11 cellular contexts compared by ENCODE assay signal in the genomic region with DNA sequence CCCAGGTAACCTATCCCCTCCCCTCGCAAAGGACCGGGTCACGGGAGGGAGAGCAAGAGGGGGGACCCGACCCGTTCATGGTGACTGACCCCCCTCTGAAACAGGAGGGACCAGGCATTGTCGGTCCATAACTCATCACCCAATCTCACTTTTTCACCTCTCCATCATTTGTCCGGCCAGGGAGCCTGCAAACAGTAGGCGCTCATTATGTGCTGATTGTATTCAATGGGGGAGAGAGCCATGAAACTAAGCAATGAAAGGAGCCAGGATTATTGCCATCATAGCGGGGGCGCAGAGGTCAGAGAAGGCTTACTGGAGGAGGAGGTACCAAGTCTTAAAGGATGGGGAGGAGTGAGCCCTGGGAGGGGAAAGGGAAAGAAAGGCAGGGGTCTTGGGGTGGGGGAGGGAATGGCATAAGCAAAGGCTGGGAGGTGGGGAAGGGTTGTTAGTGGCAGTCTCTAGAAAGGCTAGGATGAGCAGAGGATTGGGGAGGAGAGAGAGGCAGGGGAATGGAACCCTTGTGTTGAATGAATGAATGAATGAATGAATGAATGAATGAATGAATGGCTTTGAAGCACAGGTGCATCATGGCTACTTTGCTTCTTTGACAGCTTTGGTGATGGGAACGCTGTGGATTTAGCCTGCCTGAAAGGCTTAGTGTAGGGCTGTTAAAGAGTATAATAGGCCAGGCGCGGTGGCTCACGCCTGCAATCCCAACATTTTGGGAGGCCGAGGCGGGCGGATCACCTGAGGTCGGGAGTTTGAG. TPM values are rescaled to one million over a fixed set of nuclear protein-coding genes. Genes with fewer than 3 reads are reported as not detected.
DNase-seq lines count a peak whose midpoint lies in the region; ATAC-seq, FAIRE-seq and TF ChIP-seq lines count a peak whose summit lies in the region.
"Had no signal": no experiment of that assay in that cellular context is flagged by ENCODE, and none has a peak within 500 bp of the region (broad histone marks: within the 10 kb centered on the region; RNA-seq: fewer than 3 reads in every experiment).

No MANE protein-coding gene starts in this region.

- H4K91ac ChIP-seq in H1 (replicated peaks; ENCODE audit: insufficient read length, low read length), result peak overlapping the region; percentile 40

- H3K14ac ChIP-seq in H1 (ENCODE audit: insufficient read length), result no peak overlapping the region

- H3K79me2 ChIP-seq in DND-41 (ENCODE audit: insufficient read depth, low read length), result no peaks in the 10 kb centered on the region; the same call in 1 of the 2 replicates
- no peaks in the 10 kb centered on the region for H3K79me2 ChIP-seq in H1 (ENCODE audit: control insufficient read depth in 1 of 2, insufficient read depth in 2 of 2, low read length in 2 of 2)

- peaks cover 1% of the 10 kb centered on the region for H3K36me3 Mint-ChIP-seq in progenitor cell of endocrine pancreas (ENCODE audit: insufficient read depth)

- POLR2A ChIA-PET in H1 (lab: Charles Lee; ENCODE audit: partially characterized antibody), result interaction anchor here (1.7 to 15.1 kb wide), 2 partner anchors 9 to 25 kb away, joined by 3 to 240 read pairs; a partner anchor contains a TSS

- TF ChIP-seq POLR2A in H1 (IDR thresholded peaks at IDR 0.05; ENCODE audit: control extremely low read depth in 1 of 2, low read depth in 2 of 2, low read length in 2 of 2), result no peak

- no peak overlapping the region for H2BK12ac ChIP-seq in H1 (ENCODE audit: low read depth, low read length)

- H2BK20ac ChIP-seq in H1 (ENCODE audit: low read length), result 0 out of 2 replicates have a peak overlapping the region, but pooled peaks have one; percentile 32

- no peak overlapping the region for H3K27ac Mint-ChIP-seq in progenitor cell of endocrine pancreas

- H3K56ac ChIP-seq in H1 (replicated peaks; ENCODE audit: insufficient read length, low read depth, low read length), result no peak overlapping the region

- CTCF ChIA-PET in H1 (lab: Charles Lee; ENCODE audit: partially characterized antibody), result interaction anchor here (1.5 kb wide), 1 partner anchor 156 kb away, joined by 3 read pairs; no protein-coding TSS in a partner anchor

- H4K5ac ChIP-seq in H1 (ENCODE audit: insufficient read length, low read depth, low read length), result no peak overlapping the region

- peaks cover 33% of the 10 kb centered on the region for H3K27me3 Mint-ChIP-seq in progenitor cell of endocrine pancreas

- H3K9ac ChIP-seq in DND-41 (ENCODE audit: low read depth, low read length) (no peak overlapping the region; the same call in 1 of the 2 replicates), NT2/D1 (ENCODE audit: insufficient read length, low read depth) (peak overlapping the region; percentile 56), H1 (replicated peaks in 1 of 4; ENCODE audit: extremely low read depth in 1 of 4, low read depth in 3 of 4, low read length in 3 of 4) (peak overlapping the region in 1 of 4 experiments; percentile 32; a peak in 1 of 7 replicates)

- no peak for TF ChIP-seq EP300 in H1 (IDR thresholded peaks at IDR 0.05; ENCODE audit: borderline replicate concordance in 1 of 2, low read depth in 2 of 2, low read length in 2 of 2)

- H2BK15ac ChIP-seq in H1 (ENCODE audit: low read length), result no peak overlapping the region

- no peak overlapping the region for H2BK120ac ChIP-seq in H1 (replicated peaks; ENCODE audit: low read depth, low read length)

- H3K4me2 ChIP-seq in DND-41 (ENCODE audit: insufficient read depth, low read length) (peak overlapping the region; percentile 95), H1 (ENCODE audit: insufficient read depth in 1 of 2, low read depth in 2 of 2, low read length in 2 of 2) (peak overlapping the region; percentile 71)

- H3K18ac ChIP-seq in H1 (ENCODE audit: extremely low read depth, low read length), result no peak overlapping the region

- no peaks in the 10 kb centered on the region for H4K20me1 ChIP-seq in DND-41 (ENCODE audit: insufficient read depth, low read length)
- H4K20me1 ChIP-seq in H1 (replicated peaks in 1 of 2; ENCODE audit: control insufficient read depth in 1 of 2, insufficient read depth in 2 of 2, low read length in 2 of 2), result peaks cover 0 to 4% of the 10 kb centered on the region in 2 experiments

- H3K4me1 Mint-ChIP-seq in progenitor cell of endocrine pancreas (ENCODE audit: low read depth), result peaks cover 1% of the 10 kb centered on the region

- H3K4me3 Mint-ChIP-seq in progenitor cell of endocrine pancreas (ENCODE audit: low read depth), result peak overlapping the region; percentile 19

- FAIRE-seq in H1 (lab: Jason Lieb, UNC), result no peak
- FAIRE-seq: colon had no signal

- H3K27me3 ChIP-seq in DND-41 (ENCODE audit: insufficient read depth, low read length, poor library complexity), result no peaks in the 10 kb centered on the region
- H3K27me3 ChIP-seq in NT2/D1 (ENCODE audit: insufficient read depth, insufficient read length), result peaks cover 11% of the 10 kb centered on the region
- H3K27me3 ChIP-seq in H1 (replicated peaks in 1 of 4; ENCODE audit: control insufficient read depth in 3 of 4, extremely low read depth in 1 of 4, insufficient read depth in 3 of 4, low read length in 3 of 4), result peaks cover 0 to 2% (median 0%) of the 10 kb centered on the region in 4 experiments; a peak in 1 of 7 replicates

- H3K4me3 ChIP-seq in DND-41 (ENCODE audit: low read depth in 1 of 2, low read length in 2 of 2) (peak overlapping the region in 1 of 2 experiments; percentile 86; a peak in 2 of 4 replicates), NT2/D1 (ENCODE audit: insufficient read length, low read depth) (peak overlapping the region; percentile 83), H1 (ENCODE audit: extremely low read depth in 1 of 4, insufficient read depth in 2 of 4, low read depth in 3 of 4, low read length in 4 of 4) (peak overlapping the region; percentile 81 to 92 (median 87); a peak in 6 of 8 replicates)

- 80% methylated on average over 18 of the region's 18 CpGs; no CpG with 5 or more reads in 1 of the 2 experiments for WGBS in H1 (ENCODE audit: extremely low coverage in 1 of 2, insufficient coverage in 1 of 2, insufficient read length in 1 of 2, insufficient replicate concordance in 2 of 2, low coverage in 1 of 2, low lambda C conversion rate in 2 of 2, missing lambda C conversion rate in 1 of 2), 2 experiments

- H3K27ac ChIP-seq in DND-41 (ENCODE audit: low read length) (no peak overlapping the region), H1 (ENCODE audit: low read depth, low read length) (no peak overlapping the region)
- H3K27ac ChIP-seq: SK-N-MC had no signal

- no peaks in the 10 kb centered on the region for H3K9me3 ChIP-seq in DND-41 (ENCODE audit: insufficient read depth, low read length, severe bottlenecking)
- no peaks in the 10 kb centered on the region for H3K9me3 ChIP-seq in NT2/D1 (ENCODE audit: insufficient read depth, low read length)
- no peaks in the 10 kb centered on the region for H3K9me3 ChIP-seq in H1 (ENCODE audit: insufficient read depth in 2 of 2, low read depth in 1 of 2, low read length in 1 of 2)

- H3K23me2 ChIP-seq in H1 (ENCODE audit: low read depth, low read length), result peaks cover 13% of the 10 kb centered on the region; the same call in 1 of the 2 replicates

- no peak overlapping the region for H2AFZ ChIP-seq in DND-41 (ENCODE audit: low read depth, low read length)
- H2AFZ ChIP-seq in H1 (ENCODE audit: low read length), result no peak overlapping the region

- peaks cover 16% of the 10 kb centered on the region for H3K4me1 ChIP-seq in DND-41 (ENCODE audit: insufficient read depth, low read length)
- peaks cover 2% of the 10 kb centered on the region for H3K4me1 ChIP-seq in NT2/D1 (ENCODE audit: insufficient read depth, insufficient read length)
- H3K4me1 ChIP-seq in H1 (replicated peaks in 1 of 4; ENCODE audit: control insufficient read depth in 3 of 4, insufficient read depth in 4 of 4, low read length in 3 of 4), result peaks cover 0 to 4% (median 3%) of the 10 kb centered on the region in 4 experiments; a peak in 4 of 7 replicates

- H3K79me1 ChIP-seq in H1 (ENCODE audit: low read depth, low read length), result no peaks in the 10 kb centered on the region

- no peak for ATAC-seq in DND-41 (ENCODE audit: insufficient read depth, low read depth)
- no peak for ATAC-seq in GM21515 (IDR thresholded peaks at IDR 0.05; ENCODE audit: unreplicated experiment)
- ATAC-seq in GM21381 (IDR thresholded peaks at IDR 0.05; ENCODE audit: unreplicated experiment), result no peak

- H3K23ac ChIP-seq in H1 (ENCODE audit: insufficient read length), result no peak overlapping the region

- H2BK5ac ChIP-seq in H1 (ENCODE audit: low read depth, low read length), result no peak overlapping the region

- H3K36me3 ChIP-seq in DND-41 (ENCODE audit: insufficient read depth, low read length) (peaks cover 7% of the 10 kb centered on the region), NT2/D1 (ENCODE audit: insufficient read depth, insufficient read length, low read length) (peaks cover 2% of the 10 kb centered on the region), H1 (ENCODE audit: control insufficient read depth in 2 of 4, insufficient read depth in 4 of 4, low read length in 3 of 4) (peaks cover 0 to 3% (median 1%) of the 10 kb centered on the region in 4 experiments; a peak in 2 of 8 replicates)

- DNase-seq in DND-41 (no peak), NT2/D1 (ENCODE audit: low read depth, low spot score) (no peak), H1 (ENCODE audit: low read depth in 1 of 2, low spot score in 2 of 2) (no peak), progenitor cell of endocrine pancreas (ENCODE audit: low spot score, unreplicated experiment) (no peak), NCI-H2196 treated with DMSO at 0.1 percent for 48 hours (lab: John Stamatoyannopoulos, UW; ENCODE audit: unreplicated experiment) (no peak), NCI-H1092 treated with DMSO at 0.1 percent for 48 hours (lab: John Stamatoyannopoulos, UW) (no peak)

- TF ChIP-seq RAD21 in H1 (IDR thresholded peaks at IDR 0.05 in 1 of 2, conservative IDR thresholded peaks at IDR 0.05 in 1 of 2; ENCODE audit: low read depth in 2 of 2, low read length in 2 of 2), result no peak

- no peaks in the 10 kb centered on the region for H3K9me3 Mint-ChIP-seq in progenitor cell of endocrine pancreas (ENCODE audit: low read depth)

- TF ChIP-seq CTCF in DND-41 (IDR thresholded peaks at IDR 0.05; ENCODE audit: borderline replicate concordance, extremely low read depth, low read length, poor library complexity, severe bottlenecking), result no peak
- no peak for TF ChIP-seq CTCF in H1 (IDR thresholded peaks at IDR 0.05; ENCODE audit: control extremely low read depth in 1 of 3, insufficient read depth in 1 of 3, low read depth in 1 of 3, low read length in 3 of 3)
- TF ChIP-seq CTCF in progenitor cell of endocrine pancreas (IDR thresholded peaks at IDR 0.05; ENCODE audit: unreplicated experiment), result no peak

- H4K8ac ChIP-seq in H1 (ENCODE audit: extremely low read depth, insufficient read depth, low read length), result 0 out of 2 replicates have a peak overlapping the region, but pooled peaks have one; percentile 57

- no peak overlapping the region for H3K4ac ChIP-seq in H1 (replicated peaks; ENCODE audit: insufficient read length, low read depth, low read length)

- H2AK5ac ChIP-seq in H1 (ENCODE audit: low read depth, low read length), result no peak overlapping the region

RNA-seq across cellular contexts. Expression of a gene that starts 1.4 kb away (rescaled TPM):
- total RNA-seq in H1 (2021; fragmentation: NEBNext Ultra II Directional; extraction: Animal tissue kit (Norgen Biotek cat#: 25700)), result 24.5 and 25.3 TPM in 2 replicates
- polyA plus RNA-seq in H1 (2011; rRNA removed), result 37.1 and 47.0 TPM in 2 replicates
- 44.9 TPM for polyA plus RNA-seq in H1 (2011; cell fraction: cytosol; rRNA removed)
- 111 TPM for polyA plus RNA-seq in H1 (2011; cell fraction: nucleus; rRNA removed)
- polyA plus RNA-seq in H1 (2012, experiment 1 of 2), result 23.9 to 30.6 TPM (median 28.3 TPM) in 4 replicates
- 22.6 TPM for polyA plus RNA-seq in H1 (2012, experiment 2 of 2)
- polyA plus RNA-seq in H1 (2013, experiment 1 of 2), result 25.2 TPM
- polyA plus RNA-seq in H1 (2013, experiment 2 of 2), result 24.6 TPM
- 14.0 and 20.2 TPM in 2 replicates for polyA minus RNA-seq in H1 (2011; rRNA and poly(A)+ RNA removed)
- 17.1 TPM for polyA minus RNA-seq in H1 (2011; cell fraction: cytosol; rRNA and poly(A)+ RNA removed)
- 22.7 TPM for polyA minus RNA-seq in H1 (2011; cell fraction: nucleus; rRNA and poly(A)+ RNA removed)
- 2.2 and 3.0 TPM in 2 replicates for total RNA-seq in progenitor cell of endocrine pancreas

RNA-seq across cellular contexts. Expression of a gene that starts 15.0 kb away (rescaled TPM):
- not detected in 2 replicates for total RNA-seq in H1 (2021; fragmentation: NEBNext Ultra II Directional; extraction: Animal tissue kit (Norgen Biotek cat#: 25700))
- polyA plus RNA-seq in H1 (2011; rRNA removed), result 0.20 and 0.38 TPM in 2 replicates
- polyA plus RNA-seq in H1 (2011; cell fraction: cytosol; rRNA removed), result 0.14 TPM
- polyA plus RNA-seq in H1 (2011; cell fraction: nucleus; rRNA removed), result 0.27 TPM
- polyA plus RNA-seq in H1 (2012, experiment 1 of 2), result 0.13 TPM in 1 of 4 replicates, not detected in the others
- polyA plus RNA-seq in H1 (2012, experiment 2 of 2), result not detected
- 0.18 TPM for polyA plus RNA-seq in H1 (2013, experiment 1 of 2)
- polyA plus RNA-seq in H1 (2013, experiment 2 of 2), result 0.11 TPM
- 0.32 TPM in 1 of 2 replicates, not detected in the other for polyA minus RNA-seq in H1 (2011; rRNA and poly(A)+ RNA removed)
- polyA minus RNA-seq in H1 (2011; cell fraction: cytosol; rRNA and poly(A)+ RNA removed), result not detected
- not detected for polyA minus RNA-seq in H1 (2011; cell fraction: nucleus; rRNA and poly(A)+ RNA removed)
- total RNA-seq in progenitor cell of endocrine pancreas, result not detected in 2 replicates
- polyA plus RNA-seq: neural cell had no signal

RNA-seq across cellular contexts. Expression of a gene that starts 18.7 kb away (rescaled TPM):
- 72.6 and 74.4 TPM in 2 replicates for total RNA-seq in H1 (2021; fragmentation: NEBNext Ultra II Directional; extraction: Animal tissue kit (Norgen Biotek cat#: 25700))
- polyA plus RNA-seq in H1 (2011; rRNA removed), result 48.8 and 74.7 TPM in 2 replicates
- polyA plus RNA-seq in H1 (2011; cell fraction: cytosol; rRNA removed), result 72.1 TPM
- 93.6 TPM for polyA plus RNA-seq in H1 (2011; cell fraction: nucleus; rRNA removed)
- polyA plus RNA-seq in H1 (2012, experiment 1 of 2), result 38.2 to 69.3 TPM (median 62.8 TPM) in 4 replicates
- polyA plus RNA-seq in H1 (2012, experiment 2 of 2), result 41.6 TPM
- 41.1 TPM for polyA plus RNA-seq in H1 (2013, experiment 1 of 2)
- 37.0 TPM for polyA plus RNA-seq in H1 (2013, experiment 2 of 2)
- polyA minus RNA-seq in H1 (2011; rRNA and poly(A)+ RNA removed), result 54.9 and 96.9 TPM in 2 replicates
- polyA minus RNA-seq in H1 (2011; cell fraction: cytosol; rRNA and poly(A)+ RNA removed), result 52.8 TPM
- polyA minus RNA-seq in H1 (2011; cell fraction: nucleus; rRNA and poly(A)+ RNA removed), result 45.3 TPM
- total RNA-seq in progenitor cell of endocrine pancreas, result 51.5 and 54.8 TPM in 2 replicates

RNA-seq across cellular contexts. Expression of a gene that starts 24.0 kb away (rescaled TPM):
- 17.8 and 18.0 TPM in 2 replicates for total RNA-seq in H1 (2021; fragmentation: NEBNext Ultra II Directional; extraction: Animal tissue kit (Norgen Biotek cat#: 25700))
- polyA plus RNA-seq in H1 (2011; rRNA removed), result 9.2 and 16.2 TPM in 2 replicates
- 12.6 TPM for polyA plus RNA-seq in H1 (2011; cell fraction: cytosol; rRNA removed)
- 21.5 TPM for polyA plus RNA-seq in H1 (2011; cell fraction: nucleus; rRNA removed)
- polyA plus RNA-seq in H1 (2012, experiment 1 of 2), result 11.8 to 21.7 TPM (median 15.7 TPM) in 4 replicates
- polyA plus RNA-seq in H1 (2012, experiment 2 of 2), result 3.7 TPM
- polyA plus RNA-seq in H1 (2013, experiment 1 of 2), result 8.5 TPM
- polyA plus RNA-seq in H1 (2013, experiment 2 of 2), result 6.9 TPM
- 5.6 and 6.6 TPM in 2 replicates for polyA minus RNA-seq in H1 (2011; rRNA and poly(A)+ RNA removed)
- polyA minus RNA-seq in H1 (2011; cell fraction: cytosol; rRNA and poly(A)+ RNA removed), result 9.8 TPM
- 11.3 TPM for polyA minus RNA-seq in H1 (2011; cell fraction: nucleus; rRNA and poly(A)+ RNA removed)
- 20.5 and 23.7 TPM in 2 replicates for total RNA-seq in progenitor cell of endocrine pancreas

RNA-seq across cellular contexts. Expression of a gene that starts 32.2 kb away (rescaled TPM):
- total RNA-seq in H1 (2021; fragmentation: NEBNext Ultra II Directional; extraction: Animal tissue kit (Norgen Biotek cat#: 25700)), result 281 and 284 TPM in 2 replicates
- polyA plus RNA-seq in H1 (2011; rRNA removed), result 238 and 426 TPM in 2 replicates
- 329 TPM for polyA plus RNA-seq in H1 (2011; cell fraction: cytosol; rRNA removed)
- 840 TPM for polyA plus RNA-seq in H1 (2011; cell fraction: nucleus; rRNA removed)
- polyA plus RNA-seq in H1 (2012, experiment 1 of 2), result 178 to 323 TPM (median 308 TPM) in 4 replicates
- polyA plus RNA-seq in H1 (2012, experiment 2 of 2), result 313 TPM
- polyA plus RNA-seq in H1 (2013, experiment 1 of 2), result 193 TPM
- polyA plus RNA-seq in H1 (2013, experiment 2 of 2), result 175 TPM
- 49.5 and 65.1 TPM in 2 replicates for polyA minus RNA-seq in H1 (2011; rRNA and poly(A)+ RNA removed)
- polyA minus RNA-seq in H1 (2011; cell fraction: cytosol; rRNA and poly(A)+ RNA removed), result 92.7 TPM
- 110 TPM for polyA minus RNA-seq in H1 (2011; cell fraction: nucleus; rRNA and poly(A)+ RNA removed)
- total RNA-seq in progenitor cell of endocrine pancreas, result 216 and 220 TPM in 2 replicates
